In genomic region chr10:49592726-49593563, GRCh38 we compare ENCODE assay signal across 8 cellular contexts. TPM values are rescaled to one million over a fixed set of nuclear protein-coding genes. Genes with fewer than 3 reads are reported as not detected.
A peak's percentile ranks its signal among the peaks of the same experiment; 100 is the strongest.
DNase-seq lines count a peak whose midpoint lies in the region; ATAC-seq and TF ChIP-seq lines count a peak whose summit lies in the region.

No MANE protein-coding gene starts in this region.

- ATAC-seq in lung (ENCODE audit: insufficient read depth, low FRiP score) (peak; percentile 60), HG03135 (IDR thresholded peaks at IDR 0.05; ENCODE audit: unreplicated experiment) (no peak)

- H3K4me1 ChIP-seq in HEK293 (ENCODE audit: control insufficient read depth, insufficient read depth, low read length) = no peaks in the 10 kb centered on the region
- H3K4me1 ChIP-seq in lung (ENCODE audit: control insufficient read depth in 2 of 2, insufficient read depth in 2 of 2, low read length in 2 of 2) = no peaks in the 10 kb centered on the region

- no peak overlapping the region for H3K27ac ChIP-seq in HEK293 (ENCODE audit: extremely low read depth, low read depth, low read length)
- H3K27ac ChIP-seq in dorsolateral prefrontal cortex = no peak overlapping the region
- no peak overlapping the region for H3K27ac ChIP-seq in lung (ENCODE audit: low read depth in 1 of 2, low read length in 1 of 2)

- CTCF ChIA-PET in HEK293 (lab: Yijun Ruan, JAX) = interaction anchor here (0.6 to 4.1 kb wide), 31 partner anchors 9 to 1229 kb away, joined by 3 to 35 read pairs (median 4); partner anchors contain the start of gene ERCC6

- POLR2A ChIA-PET in HEK293 (lab: Yijun Ruan, JAX) = no interaction called here

- no peaks in the 10 kb centered on the region for H3K36me3 Mint-ChIP-seq in activated CD4-positive, alpha-beta T cell treated with anti-CD3 and anti-CD28 coated beads, Interleukin-2, amount 10 ng/mL, durations not matched to agents 24 days and 14 days (ENCODE audit: low read depth)

- intact Hi-C loops in activated CD4-positive, alpha-beta T cell treated with anti-CD3 and anti-CD28 coated beads, Interleukin-2, amount 10 ng/mL, durations not matched to agents 24 days and 14 days (cut with micrococcal nuclease) = no loop called here
- intact Hi-C loops in dorsolateral prefrontal cortex (cut with DNase I) = no loop called here

- peaks cover 0 to 21% (median 0%) of the 10 kb centered on the region in 45 donors for H3K27me3 ChIP-seq in dorsolateral prefrontal cortex
- H3K27me3 ChIP-seq in lung (ENCODE audit: control insufficient read depth, insufficient read depth) = no peaks in the 10 kb centered on the region

- DNase-seq in GM10266 (ENCODE audit: extremely low spot score) (peak; percentile 76), NCI-H2029 (lab: John Stamatoyannopoulos, UW) (peak; percentile 6), dorsolateral prefrontal cortex (peak in 6 of 10 donors; percentile 48 to 64 (median 57)), lung (ENCODE audit: low spot score) (peak; percentile 66)
- peak; percentile 87 for DNase-seq in activated CD4-positive, alpha-beta T cell treated with anti-CD3 and anti-CD28 coated beads, Interleukin-2, amount 10 ng/mL, durations not matched to agents 24 days and 14 days
- DNase-seq in stimulated activated CD8-positive, alpha-beta memory T cell treated with anti-CD3 and anti-CD28 coated beads, Interleukin-2, amount 100 ng/mL, for 1 hour (ENCODE audit: low read depth in 2 of 2) = peak; percentile 14 to 27

- H3K27ac Mint-ChIP-seq in activated CD4-positive, alpha-beta T cell treated with anti-CD3 and anti-CD28 coated beads, Interleukin-2, amount 10 ng/mL, durations not matched to agents 24 days and 14 days = no peak overlapping the region

- peaks cover 6% of the 10 kb centered on the region for H3K4me1 Mint-ChIP-seq in activated CD4-positive, alpha-beta T cell treated with anti-CD3 and anti-CD28 coated beads, Interleukin-2, amount 10 ng/mL, durations not matched to agents 24 days and 14 days

- no peak overlapping the region for H3K4me3 Mint-ChIP-seq in activated CD4-positive, alpha-beta T cell treated with anti-CD3 and anti-CD28 coated beads, Interleukin-2, amount 10 ng/mL, durations not matched to agents 24 days and 14 days

- 42 to 43% methylated on average over 9 of the region's 9 CpGs for WGBS in lung, 2 donors

- H3K27me3 Mint-ChIP-seq in activated CD4-positive, alpha-beta T cell treated with anti-CD3 and anti-CD28 coated beads, Interleukin-2, amount 10 ng/mL, durations not matched to agents 24 days and 14 days = peaks cover 2% of the 10 kb centered on the region

- H3K36me3 ChIP-seq in HEK293 (ENCODE audit: control insufficient read depth in 2 of 2, insufficient read depth in 1 of 2, low read length in 2 of 2) (no peaks in the 10 kb centered on the region), lung (ENCODE audit: control insufficient read depth in 2 of 2, insufficient read depth in 2 of 2, low read length in 2 of 2) (no peaks in the 10 kb centered on the region)

- peak; percentile 96 for TF ChIP-seq CTCF in GM10266 (IDR thresholded peaks at IDR 0.05; ENCODE audit: control insufficient read depth, insufficient read depth, low read depth, missing control alignments)
- TF ChIP-seq CTCF in HEK293 (tag by site-specific recombination; IDR thresholded peaks at IDR 0.05) = peak; percentile 39; the same call in 1 of the 2 replicates
- TF ChIP-seq CTCF in dorsolateral prefrontal cortex (IDR thresholded peaks at IDR 0.05 in 54 of 56, conservative IDR thresholded peaks at IDR 0.05 in 2 of 56; ENCODE audit: low read depth in 1 of 56, partially characterized antibody in 56 of 56) = peak; percentile 30 to 90 (median 79)
- TF ChIP-seq CTCF in lung (IDR thresholded peaks at IDR 0.05; ENCODE audit: control extremely low read depth, extremely low read depth) = peak; percentile 69

- H3K4me3 ChIP-seq in HEK293 (ENCODE audit: low read depth, low read length) (no peak overlapping the region), dorsolateral prefrontal cortex (no peak overlapping the region), lung (no peak overlapping the region)

- H3K9me3 Mint-ChIP-seq in activated CD4-positive, alpha-beta T cell treated with anti-CD3 and anti-CD28 coated beads, Interleukin-2, amount 10 ng/mL, durations not matched to agents 24 days and 14 days = peaks cover 6% of the 10 kb centered on the region

- H3K9me3 ChIP-seq in HEK293 (ENCODE audit: control insufficient read depth, insufficient read depth, low read depth, low read length) = no peaks in the 10 kb centered on the region
- H3K9me3 ChIP-seq in lung (ENCODE audit: control insufficient read depth in 2 of 2, insufficient read depth in 1 of 2, low read length in 1 of 2) = peaks cover 0 to 1% of the 10 kb centered on the region in 2 donors

TF ChIP-seq in HEK293, 187 proteins besides CTCF, POLR2A, EP300 and RAD21:
- TF ChIP-seq ZNF2 (tag by site-specific recombination; IDR thresholded peaks at IDR 0.05) (0 out of 2 replicates have a peak, but pooled peaks have one; percentile 44), ZNF654 (tag by site-specific recombination; IDR thresholded peaks at IDR 0.05; ENCODE audit: low read depth) (peak; percentile 39), MYNN (tag by site-specific recombination; IDR thresholded peaks at IDR 0.05; ENCODE audit: borderline replicate concordance) (no peak)
TF ChIP-seq in HEK293: peak in this region for 2.

RNA-seq across cellular contexts. Expression of gene SLC18A3, which starts 17.2 kb away (rescaled TPM):
- not detected in 2 replicates for total RNA-seq in activated CD4-positive, alpha-beta T cell treated with anti-CD3 and anti-CD28 coated beads, Interleukin-2, amount 10 ng/mL, durations not matched to agents 24 days and 14 days
- total RNA-seq in dorsolateral prefrontal cortex = not detected
- total RNA-seq in lung = not detected
- polyA plus RNA-seq in lung = not detected

RNA-seq across cellular contexts. Expression of gene CHAT, which starts 20.9 kb away (rescaled TPM):
- total RNA-seq in activated CD4-positive, alpha-beta T cell treated with anti-CD3 and anti-CD28 coated beads, Interleukin-2, amount 10 ng/mL, durations not matched to agents 24 days and 14 days = 0.24 TPM in 1 of 2 replicates, not detected in the other
- total RNA-seq in dorsolateral prefrontal cortex (not detected), lung (not detected)
- not detected for polyA plus RNA-seq in lung

RNA-seq across cellular contexts. Expression of gene ERCC6, which starts 54.0 kb away (rescaled TPM):
- 13.8 and 14.5 TPM in 2 replicates for total RNA-seq in activated CD4-positive, alpha-beta T cell treated with anti-CD3 and anti-CD28 coated beads, Interleukin-2, amount 10 ng/mL, durations not matched to agents 24 days and 14 days
- 10 to 100 TPM; 22.7 to 64.4 (median 38.8) TPM for total RNA-seq in dorsolateral prefrontal cortex
- 10 to 100 TPM; 18.9 to 27.2 TPM for total RNA-seq in lung
- polyA plus RNA-seq in lung = 1 to 10 TPM; 2.8 to 3.5 TPM

Comparison
In these comparisons a context has a peak if more than half of its experiments do, and no peak if none do; other contexts are left out.
1. DNase-seq: peak in every context shown above with its lines; median percentile 87 in activated CD4-positive, alpha-beta T cell treated with anti-CD3 and anti-CD28 coated beads, Interleukin-2, amount 10 ng/mL, durations not matched to agents 24 days and 14 days; 76 in GM10266; 66 in lung; 57 in dorsolateral prefrontal cortex; 20 in stimulated activated CD8-positive, alpha-beta memory T cell treated with anti-CD3 and anti-CD28 coated beads, Interleukin-2, amount 100 ng/mL, for 1 hour; 6 in NCI-H2029.
2. CTCF ChIP-seq: peak in every context shown above with its lines; median percentile 96 in GM10266; 79 in dorsolateral prefrontal cortex; 69 in lung; 39 in HEK293.